In the genomic region with DNA sequence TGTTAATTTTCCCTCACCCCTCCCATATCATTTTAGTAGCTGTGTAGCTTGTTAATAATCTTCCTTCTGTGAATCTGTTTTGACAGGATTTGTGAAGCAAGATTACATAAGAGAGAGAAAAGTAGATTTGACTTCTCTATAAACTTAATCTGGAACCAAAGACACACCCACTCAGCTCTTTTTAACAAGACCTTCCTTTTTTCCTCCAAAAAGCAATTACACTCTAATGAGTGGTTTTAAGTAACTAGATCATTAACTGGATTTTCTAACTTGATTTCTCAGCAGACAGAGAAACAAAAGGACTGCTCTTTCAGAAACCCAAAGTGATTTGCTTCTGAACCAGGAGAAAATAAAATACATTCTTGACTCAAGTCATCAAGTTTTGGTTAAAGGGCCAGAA, we compare ENCODE assay signal across 23 cellular contexts. TPM values are rescaled to one million over a fixed set of nuclear protein-coding genes. Genes with fewer than 3 reads are reported as not detected.
DNase-seq lines count a peak whose midpoint lies in the region; ATAC-seq and TF ChIP-seq lines count a peak whose summit lies in the region.
"Had no signal": no experiment of that assay in that cellular context is flagged by ENCODE, and none has a peak within 500 bp of the region (broad histone marks: within the 10 kb centered on the region; RNA-seq: fewer than 3 reads in every experiment).

No MANE protein-coding gene starts in this region.

- H3K9me3 ChIP-seq in OCI-LY7 (ENCODE audit: low read length) (no peaks in the 10 kb centered on the region), tibial nerve (no peaks in the 10 kb centered on the region)
- H3K9me3 ChIP-seq: heart right ventricle, ovary, right atrium auricular region, tibial artery had no signal

- no peaks in the 10 kb centered on the region for H3K27me3 ChIP-seq in tibial nerve
- H3K27me3 ChIP-seq: heart right ventricle, ovary, right atrium auricular region, tibial artery had no signal

- TF ChIP-seq POLR2A in tibial nerve (IDR thresholded peaks at IDR 0.05), result no peak

- H2AFZ ChIP-seq in OCI-LY7 (ENCODE audit: low read length), result peak overlapping the region; percentile 71; the same call in 1 of the 2 replicates

- H3K4me1 ChIP-seq in OCI-LY7 (ENCODE audit: insufficient read depth, low read length, poor library complexity, severe bottlenecking) (peaks cover 56% of the 10 kb centered on the region), tibial nerve (peaks cover 0 to 47% (median 4%) of the 10 kb centered on the region in 4 donors)

- peaks cover 43% of the 10 kb centered on the region for H3K4me1 Mint-ChIP-seq in nephron
- H3K4me1 Mint-ChIP-seq in naive thymus-derived CD8-positive, alpha-beta T cell, result peaks cover 0 to 4% (median under 1%) of the 10 kb centered on the region in 4 donors
- H3K4me1 Mint-ChIP-seq: activated CD4-positive, alpha-beta T cell treated with anti-CD3 and anti-CD28 coated beads, Interleukin-2, amount 10 ng/mL, durations not matched to agents 24 days and 14 days; activated naive CD4-positive, alpha-beta T cell treated with anti-CD3 and anti-CD28 coated beads, Interleukin-2, amount 10 ng/mL, durations not matched to agents 7 days and 5 days had no signal

- H3K9me2 ChIP-seq in OCI-LY7 (ENCODE audit: insufficient read depth, low read length), result no peaks in the 10 kb centered on the region

- no peak for TF ChIP-seq EP300 in tibial nerve (IDR thresholded peaks at IDR 0.05)

- peaks cover 5% of the 10 kb centered on the region for H3K27me3 Mint-ChIP-seq in nephron (ENCODE audit: low read depth)
- peaks cover 0 to 3% (median 0%) of the 10 kb centered on the region in 5 donors for H3K27me3 Mint-ChIP-seq in naive thymus-derived CD8-positive, alpha-beta T cell
- H3K27me3 Mint-ChIP-seq: activated CD4-positive, alpha-beta T cell treated with anti-CD3 and anti-CD28 coated beads, Interleukin-2, amount 10 ng/mL, durations not matched to agents 24 days and 14 days; activated naive CD4-positive, alpha-beta T cell treated with anti-CD3 and anti-CD28 coated beads, Interleukin-2, amount 10 ng/mL, durations not matched to agents 7 days and 5 days; CD4-positive, alpha-beta T cell; natural killer cell treated with Interleukin-12 subunit alpha and Interleukin-12 subunit beta and Interleukin-15 and Interleukin-18, amount 100 ng/mL, for 72 hours had no signal

- no peaks in the 10 kb centered on the region for H3K79me2 ChIP-seq in OCI-LY7 (ENCODE audit: insufficient read depth, low read depth, low read length)

- H3K9me3 Mint-ChIP-seq in nephron, result no peaks in the 10 kb centered on the region
- H3K9me3 Mint-ChIP-seq in naive thymus-derived CD8-positive, alpha-beta T cell, result peaks cover 0 to 4% (median 0%) of the 10 kb centered on the region in 9 donors
- H3K9me3 Mint-ChIP-seq: activated naive CD4-positive, alpha-beta T cell treated with anti-CD3 and anti-CD28 coated beads, Interleukin-2, amount 10 ng/mL, durations not matched to agents 7 days and 5 days; CD4-positive, alpha-beta T cell; natural killer cell treated with Interleukin-12 subunit alpha and Interleukin-12 subunit beta and Interleukin-15 and Interleukin-18, amount 100 ng/mL, for 72 hours; T-helper 2 cell treated with Interferon-gamma antibody and Interleukin-4, amounts not matched to agents 5 μg/mL and 100 μg/mL, for 36 hours had no signal

- no peak for TF ChIP-seq CTCF in OCI-LY7 (conservative IDR thresholded peaks at IDR 0.05; ENCODE audit: low read length)
- TF ChIP-seq CTCF in choroid plexus epithelial cell (conservative IDR thresholded peaks at IDR 0.05; ENCODE audit: low read depth, low read length), result no peak
- TF ChIP-seq CTCF in nephron (IDR thresholded peaks at IDR 0.05; ENCODE audit: unreplicated experiment in 3 of 3), result no peak
- no peak for TF ChIP-seq CTCF in tibial nerve (IDR thresholded peaks at IDR 0.05)

- H3K4me2 ChIP-seq in OCI-LY7 (ENCODE audit: low read length), result peak overlapping the region; percentile 45

- H3K4me3 ChIP-seq in OCI-LY7 (ENCODE audit: low read depth, low read length, poor library complexity, severe bottlenecking) (no peak overlapping the region), choroid plexus epithelial cell (ENCODE audit: low read depth, low read length) (no peak overlapping the region), tibial nerve (no peak overlapping the region)
- H3K4me3 ChIP-seq: heart right ventricle, ovary, right atrium auricular region, tibial artery had no signal

- no TSS peak for BruUV-seq in OCI-LY7 (replicated peaks; lab: Mats Ljungman, UMichigan)

- CTCF ChIA-PET in OCI-LY7 (lab: Charles Lee; ENCODE audit: unreplicated experiment), result no interaction called here

- POLR2A ChIA-PET in OCI-LY7 (lab: Charles Lee), result interaction anchor here (1.4 to 9.6 kb wide), 2 partner anchors 12 to 21 kb away, joined by 8 to 74 read pairs; a partner anchor contains a TSS
- POLR2A ChIA-PET in naive thymus-derived CD8-positive, alpha-beta T cell (lab: Charles Lee), result no interaction called here

- H3K4me3 Mint-ChIP-seq in nephron, result no peak overlapping the region
- H3K4me3 Mint-ChIP-seq in naive thymus-derived CD8-positive, alpha-beta T cell, result no peak overlapping the region
- H3K4me3 Mint-ChIP-seq: activated CD4-positive, alpha-beta T cell treated with anti-CD3 and anti-CD28 coated beads, Interleukin-2, amount 10 ng/mL, durations not matched to agents 24 days and 14 days; activated naive CD4-positive, alpha-beta T cell treated with anti-CD3 and anti-CD28 coated beads, Interleukin-2, amount 10 ng/mL, durations not matched to agents 7 days and 5 days; CD4-positive, alpha-beta T cell; natural killer cell treated with Interleukin-12 subunit alpha and Interleukin-12 subunit beta and Interleukin-15 and Interleukin-18, amount 100 ng/mL, for 72 hours; T-helper 2 cell treated with Interferon-gamma antibody and Interleukin-4, amounts not matched to agents 5 μg/mL and 100 μg/mL, for 36 hours had no signal

- H3K36me3 ChIP-seq in OCI-LY7 (ENCODE audit: insufficient read depth, low read length) (no peaks in the 10 kb centered on the region), tibial nerve (no peaks in the 10 kb centered on the region)
- H3K36me3 ChIP-seq: heart right ventricle, ovary, right atrium auricular region, tibial artery had no signal

- DNase-seq in CD1c-positive myeloid dendritic cell (ENCODE audit: extremely low spot score) (peak; percentile 30), OCI-LY7 (ENCODE audit: low spot score) (no peak), choroid plexus epithelial cell (ENCODE audit: low read depth) (peak; percentile 20), tibial nerve (ENCODE audit: low spot score in 2 of 2) (no peak), cerebellum (ENCODE audit: low spot score) (no peak)
- no peak for DNase-seq in naive thymus-derived CD8-positive, alpha-beta T cell
- DNase-seq: activated CD4-positive, alpha-beta T cell treated with anti-CD3 and anti-CD28 coated beads, Interleukin-2, amount 10 ng/mL, durations not matched to agents 24 days and 14 days; activated naive CD4-positive, alpha-beta T cell treated with anti-CD3 and anti-CD28 coated beads, Interleukin-2, amount 10 ng/mL, durations not matched to agents 7 days and 5 days; amniotic stem cell; CD4-positive, alpha-beta T cell; NCI-H510A treated with DMSO at 0.1 percent for 48 hours; stimulated activated CD4-positive, alpha-beta T cell treated with anti-CD3 and anti-CD28 coated beads, Interleukin-4, amount 100 ng/mL, for 4 hours; stimulated activated naive CD4-positive, alpha-beta T cell treated with Interleukin-2 at 50 U/mL for 16 hours had no signal

- no peak for ATAC-seq in naive thymus-derived CD8-positive, alpha-beta T cell
- ATAC-seq in GM18511 (IDR thresholded peaks at IDR 0.05; ENCODE audit: unreplicated experiment), result no peak
- ATAC-seq: natural killer cell treated with Interleukin-12 subunit alpha and Interleukin-12 subunit beta and Interleukin-15 and Interleukin-18, amount 100 ng/mL, for 72 hours had no signal

- intact Hi-C loops in OCI-LY7 (cut with micrococcal nuclease; ENCODE audit: unreplicated experiment), result no loop called here

- H3K36me3 Mint-ChIP-seq in nephron (ENCODE audit: low read depth), result no peaks in the 10 kb centered on the region
- H3K36me3 Mint-ChIP-seq in naive thymus-derived CD8-positive, alpha-beta T cell, result peaks cover 0 to 6% (median 0%) of the 10 kb centered on the region in 3 donors
- H3K36me3 Mint-ChIP-seq: activated naive CD4-positive, alpha-beta T cell treated with anti-CD3 and anti-CD28 coated beads, Interleukin-2, amount 10 ng/mL, durations not matched to agents 7 days and 5 days; natural killer cell treated with Interleukin-12 subunit alpha and Interleukin-12 subunit beta and Interleukin-15 and Interleukin-18, amount 100 ng/mL, for 72 hours had no signal

- H3K27ac ChIP-seq in OCI-LY7 (ENCODE audit: low read depth, low read length, poor library complexity, severe bottlenecking) (peak overlapping the region; percentile 88), tibial nerve (no peak overlapping the region)
- H3K27ac ChIP-seq: ovary, right atrium auricular region, RWPE1, tibial artery, VCaP had no signal

- no peaks in the 10 kb centered on the region for H4K20me1 ChIP-seq in OCI-LY7 (ENCODE audit: insufficient read depth, low read length)

- peak overlapping the region in 2 of 3 experiments; percentile 30 to 85 for H3K27ac Mint-ChIP-seq in nephron
- H3K27ac Mint-ChIP-seq in naive thymus-derived CD8-positive, alpha-beta T cell, result no peak overlapping the region
- H3K27ac Mint-ChIP-seq: activated CD4-positive, alpha-beta T cell treated with anti-CD3 and anti-CD28 coated beads, Interleukin-2, amount 10 ng/mL, durations not matched to agents 24 days and 14 days; activated naive CD4-positive, alpha-beta T cell treated with anti-CD3 and anti-CD28 coated beads, Interleukin-2, amount 10 ng/mL, durations not matched to agents 7 days and 5 days; CD4-positive, alpha-beta T cell; natural killer cell treated with Interleukin-12 subunit alpha and Interleukin-12 subunit beta and Interleukin-15 and Interleukin-18, amount 100 ng/mL, for 72 hours; T-helper 2 cell treated with Interferon-gamma antibody and Interleukin-4, amounts not matched to agents 5 μg/mL and 100 μg/mL, for 36 hours had no signal

RNA-seq across cellular contexts. Expression of a gene that starts 21.9 kb away (rescaled TPM):
- 25.4 and 37.8 TPM in 2 replicates for total RNA-seq in OCI-LY7 (2014; rRNA removed; shearing (Covaris generic))
- 27.9 and 28.7 TPM in 2 replicates for total RNA-seq in OCI-LY7 (2022)
- total RNA-seq in tibial nerve, result 10 to 100 TPM in 2 of 4 donors, 1 to 10 TPM in 2; 8.8 to 11.4 (median 9.9) TPM
- 10 to 100 TPM; 13.2 to 14.0 TPM for total RNA-seq in naive thymus-derived CD8-positive, alpha-beta T cell
- polyA plus RNA-seq in naive thymus-derived CD8-positive, alpha-beta T cell, result 10 to 100 TPM; 18.9 to 24.1 (median 24.1) TPM
- total RNA-seq in cerebellum, result 38.9 TPM

Comparison
In these comparisons a context has a peak if more than half of its experiments do, and no peak if none do; other contexts are left out.
1. DNase-seq: peak in CD1c-positive myeloid dendritic cell (single experiment) and choroid plexus epithelial cell (single experiment); none in OCI-LY7 (single experiment), tibial nerve (0 of 2), naive thymus-derived CD8-positive, alpha-beta T cell (0 of 10) and cerebellum (single experiment).
2. H3K27ac Mint-ChIP-seq: peak in nephron (2 of 3); none in naive thymus-derived CD8-positive, alpha-beta T cell (0 of 10).